In the genomic region with DNA sequence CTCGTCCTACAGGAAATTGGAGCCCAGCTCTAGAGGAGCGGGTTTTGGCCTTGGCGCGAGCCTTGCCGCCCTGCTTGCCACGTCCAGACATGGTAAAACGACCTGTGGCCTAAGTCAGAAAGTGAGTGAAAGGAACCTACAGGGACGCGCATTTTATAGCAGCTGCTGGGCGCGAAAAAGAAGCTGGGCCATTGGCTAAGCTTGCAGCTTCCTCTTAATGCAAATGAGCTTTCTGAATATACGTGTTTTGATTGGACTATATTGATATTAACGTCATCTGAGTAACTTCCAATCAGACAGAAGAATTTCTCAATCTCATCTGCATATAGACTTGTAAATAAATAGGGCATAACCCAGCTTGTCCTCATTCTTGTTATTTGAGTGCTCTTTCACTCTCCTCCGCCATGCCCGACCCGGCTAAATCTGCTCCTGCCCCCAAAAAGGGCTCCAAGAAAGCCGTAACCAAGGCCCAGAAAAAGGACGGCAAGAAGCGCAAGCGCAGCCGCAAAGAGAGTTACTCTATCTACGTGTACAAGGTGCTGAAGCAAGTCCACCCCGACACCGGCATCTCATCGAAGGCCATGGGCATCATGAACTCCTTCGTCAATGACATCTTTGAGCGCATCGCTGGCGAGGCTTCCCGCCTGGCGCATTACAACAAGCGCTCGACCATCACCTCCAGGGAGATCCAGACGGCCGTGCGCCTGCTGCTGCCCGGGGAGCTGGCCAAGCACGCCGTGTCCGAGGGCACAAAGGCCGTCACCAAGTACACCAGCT, we compare ENCODE assay signal across 8 cellular contexts. TPM values are rescaled to one million over a fixed set of nuclear protein-coding genes. Genes with fewer than 3 reads are reported as not detected.
A peak's percentile ranks its signal among the peaks of the same experiment; 100 is the strongest.
DNase-seq lines count a peak whose midpoint lies in the region; ATAC-seq and TF ChIP-seq lines count a peak whose summit lies in the region.

No MANE protein-coding gene starts in this region.

- WGBS in heart right ventricle, 2 donors, result 0% methylated on average over 41 of the region's 41 CpGs

- no peaks in the 10 kb centered on the region for H3K9me3 ChIP-seq in heart right ventricle

- peaks cover 7% of the 10 kb centered on the region for H3K36me3 Mint-ChIP-seq in activated naive CD8-positive, alpha-beta T cell treated with anti-CD3 and anti-CD28 coated beads, Interleukin-2, amount 10 ng/mL, durations not matched to agents 7 days and 5 days
- no peaks in the 10 kb centered on the region for H3K36me3 Mint-ChIP-seq in progenitor cell of endocrine pancreas (ENCODE audit: insufficient read depth)

- H3K4me1 ChIP-seq in heart right ventricle, result peaks cover 0 to 49% (median 28%) of the 10 kb centered on the region in 9 donors

- TF ChIP-seq CTCF in GM10266 (IDR thresholded peaks at IDR 0.05; ENCODE audit: control insufficient read depth, insufficient read depth, low read depth, missing control alignments), result no peak
- no peak for TF ChIP-seq CTCF in heart right ventricle (IDR thresholded peaks at IDR 0.05)
- no peak for TF ChIP-seq CTCF in progenitor cell of endocrine pancreas (IDR thresholded peaks at IDR 0.05; ENCODE audit: unreplicated experiment)

- H3K4me1 Mint-ChIP-seq in activated naive CD8-positive, alpha-beta T cell treated with anti-CD3 and anti-CD28 coated beads, Interleukin-2, amount 10 ng/mL, durations not matched to agents 7 days and 5 days, result peaks cover 43% of the 10 kb centered on the region
- H3K4me1 Mint-ChIP-seq in progenitor cell of endocrine pancreas (ENCODE audit: low read depth), result peaks cover 34% of the 10 kb centered on the region

- H3K9me3 Mint-ChIP-seq in activated naive CD8-positive, alpha-beta T cell treated with anti-CD3 and anti-CD28 coated beads, Interleukin-2, amount 10 ng/mL, durations not matched to agents 7 days and 5 days, result no peaks in the 10 kb centered on the region
- H3K9me3 Mint-ChIP-seq in progenitor cell of endocrine pancreas (ENCODE audit: low read depth), result no peaks in the 10 kb centered on the region

- peak overlapping the region; percentile 26 to 93 (median 64) for H3K4me3 ChIP-seq in heart right ventricle

- DNase-seq in GM10266 (ENCODE audit: extremely low spot score), result peak; percentile 83
- DNase-seq in NCI-H1105 (lab: John Stamatoyannopoulos, UW), result peak; percentile 95
- peak; percentile 82 for DNase-seq in activated naive CD8-positive, alpha-beta T cell treated with anti-CD3 and anti-CD28 coated beads, Interleukin-2, amount 10 ng/mL, durations not matched to agents 7 days and 5 days
- peak; percentile 56 to 77 for DNase-seq in heart right ventricle
- peak; percentile 84 for DNase-seq in progenitor cell of endocrine pancreas (ENCODE audit: low spot score, unreplicated experiment)
- DNase-seq in ureter (ENCODE audit: low spot score), result peak; percentile 87

- peak overlapping the region in 7 of 10 donors; percentile 17 to 92 (median 38) for H3K27ac ChIP-seq in heart right ventricle

- no peak overlapping the region for H3K27ac Mint-ChIP-seq in activated naive CD8-positive, alpha-beta T cell treated with anti-CD3 and anti-CD28 coated beads, Interleukin-2, amount 10 ng/mL, durations not matched to agents 7 days and 5 days
- H3K27ac Mint-ChIP-seq in progenitor cell of endocrine pancreas, result no peak overlapping the region

- H3K36me3 ChIP-seq in heart right ventricle, result no peaks in the 10 kb centered on the region

- intact Hi-C loops in heart right ventricle (cut with DNase I), result loop anchor here in 9 of 10 donors (5.0 to 10.0 kb wide), 11 partner anchors 56 to 768 kb away; a partner anchor contains a TSS

- H3K4me3 Mint-ChIP-seq in activated naive CD8-positive, alpha-beta T cell treated with anti-CD3 and anti-CD28 coated beads, Interleukin-2, amount 10 ng/mL, durations not matched to agents 7 days and 5 days, result no peak overlapping the region
- H3K4me3 Mint-ChIP-seq in progenitor cell of endocrine pancreas (ENCODE audit: low read depth), result no peak overlapping the region

- ATAC-seq in HG02623 (IDR thresholded peaks at IDR 0.05; ENCODE audit: unreplicated experiment) (peak; percentile 53), SK-N-SH treated with all-trans-retinoic acid at 6 μM for 48 hours (peak; percentile 64), heart right ventricle (peak; percentile 39 to 69 (median 52))
- peak; percentile 55 for ATAC-seq in activated naive CD8-positive, alpha-beta T cell treated with anti-CD3 and anti-CD28 coated beads, Interleukin-2, amount 10 ng/mL, durations not matched to agents 7 days and 5 days (ENCODE audit: low read depth)

- no peaks in the 10 kb centered on the region for H3K27me3 Mint-ChIP-seq in activated naive CD8-positive, alpha-beta T cell treated with anti-CD3 and anti-CD28 coated beads, Interleukin-2, amount 10 ng/mL, durations not matched to agents 7 days and 5 days
- no peaks in the 10 kb centered on the region for H3K27me3 Mint-ChIP-seq in progenitor cell of endocrine pancreas

- H3K27me3 ChIP-seq in heart right ventricle, result peaks cover 0 to 48% (median 45%) of the 10 kb centered on the region in 7 donors

- POLR2A ChIA-PET in activated naive CD8-positive, alpha-beta T cell treated with anti-CD3 and anti-CD28 coated beads, Interleukin-2, amount 10 ng/mL, durations not matched to agents 7 days and 5 days (lab: Charles Lee), result interaction anchor here (0.6 to 21.7 kb wide), 76 partner anchors 9 to 1873 kb away, joined by 3 to 2088 read pairs (median 6); a partner anchor contains a TSS

TF ChIP-seq in SK-N-SH treated with all-trans-retinoic acid at 6 μM for 48 hours, 23 proteins besides CTCF, POLR2A, EP300 and RAD21:
- TF ChIP-seq ISL1 (CRISPR knock-in tag; IDR thresholded peaks at IDR 0.05) (no peak), CSDC2 (CRISPR knock-in tag; IDR thresholded peaks at IDR 0.05) (no peak)
- TF ChIP-seq, protein P1, sequence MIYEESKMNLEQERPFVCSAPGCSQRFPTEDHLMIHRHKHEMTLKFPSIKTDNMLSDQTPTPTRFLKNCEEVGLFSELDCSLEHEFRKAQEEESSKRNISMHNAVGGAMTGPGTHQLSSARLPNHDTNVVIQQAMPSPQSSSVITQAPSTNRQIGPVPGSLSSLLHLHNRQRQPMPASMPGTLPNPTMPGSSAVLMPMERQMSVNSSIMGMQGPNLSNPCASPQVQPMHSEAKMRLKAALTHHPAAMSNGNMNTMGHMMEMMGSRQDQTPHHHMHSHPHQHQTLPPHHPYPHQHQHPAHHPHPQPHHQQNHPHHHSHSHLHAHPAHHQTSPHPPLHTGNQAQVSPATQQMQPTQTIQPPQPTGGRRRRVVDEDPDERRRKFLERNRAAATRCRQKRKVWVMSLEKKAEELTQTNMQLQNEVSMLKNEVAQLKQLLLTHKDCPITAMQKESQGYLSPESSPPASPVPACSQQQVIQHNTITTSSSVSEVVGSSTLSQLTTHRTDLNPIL (CRISPR knock-in tag; IDR thresholded peaks at IDR 0.05; ENCODE audit: low read depth), result no peak

RNA-seq across cellular contexts. Expression of a gene that starts 18.9 kb away (rescaled TPM):
- not detected for total RNA-seq in activated naive CD8-positive, alpha-beta T cell treated with anti-CD3 and anti-CD28 coated beads, Interleukin-2, amount 10 ng/mL, durations not matched to agents 7 days and 5 days
- total RNA-seq in heart right ventricle (not detected), progenitor cell of endocrine pancreas (not detected in 2 replicates), ureter (not detected)
- polyA plus RNA-seq in heart right ventricle, result not detected

Comparison
In these comparisons a context has a peak if more than half of its experiments do, and no peak if none do; other contexts are left out.
1. Peak in every context shown above with its lines: DNase-seq, ATAC-seq, H3K4me3 ChIP-seq and H3K27ac ChIP-seq.